Comparison of ENCODE assay signal across 1 cellular context in the genomic region with DNA sequence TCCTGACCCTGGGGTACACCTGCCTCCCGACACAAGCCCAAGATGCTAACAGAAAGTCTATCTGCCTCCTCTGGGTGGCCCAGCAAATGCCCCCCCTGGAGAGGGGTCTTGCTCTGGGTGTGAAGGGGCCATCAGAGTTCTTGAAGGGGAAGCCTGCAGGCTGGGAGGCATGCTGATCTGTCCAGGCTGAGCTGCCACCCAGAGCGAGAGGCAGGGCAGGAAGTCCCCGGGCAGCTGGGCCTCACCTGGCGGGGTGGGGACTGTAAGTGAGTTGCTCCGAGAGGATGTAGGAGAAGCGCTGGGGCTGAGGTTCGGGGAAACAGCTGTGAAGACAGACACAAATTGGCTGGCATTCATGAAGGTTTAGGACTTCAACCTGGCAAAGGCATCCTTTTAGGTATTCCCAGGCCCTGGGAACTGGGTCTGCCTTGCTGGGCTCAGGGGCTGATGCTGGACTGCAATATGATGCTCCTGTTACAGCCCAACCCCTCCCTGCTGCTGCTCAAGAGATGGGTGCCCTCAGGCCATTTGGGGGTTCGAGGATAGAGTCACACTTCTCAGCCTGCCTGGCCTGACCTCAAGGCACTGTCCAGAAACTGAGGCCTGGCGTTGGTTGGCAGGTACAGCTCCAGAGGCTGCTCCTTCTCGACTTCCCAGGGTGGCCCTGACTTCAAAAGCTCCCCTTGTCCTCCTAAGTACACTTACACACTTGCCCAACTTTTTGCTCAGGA.
TF ChIP-seq lines count a peak whose summit lies in the region.

No MANE protein-coding gene starts in this region.

TF ChIP-seq in GM12878, 131 proteins besides CTCF, POLR2A, EP300 and RAD21:
- TF ChIP-seq PML (IDR thresholded peaks at IDR 0.05; ENCODE audit: low read length) (no peak), CBX3 (IDR thresholded peaks at IDR 0.05; ENCODE audit: borderline replicate concordance, low read depth) (no peak), SPI1 (IDR thresholded peaks at IDR 0.05; ENCODE audit: borderline replicate concordance, insufficient read depth, low read depth, low read length) (no peak), FOXK2 (IDR thresholded peaks at IDR 0.05) (no peak), POLR2AphosphoS2 (IDR thresholded peaks at IDR 0.05; ENCODE audit: low read depth, low read length) (no peak), BMI1 (IDR thresholded peaks at IDR 0.05; ENCODE audit: borderline replicate concordance) (no peak), CEBPB (IDR thresholded peaks at IDR 0.05; ENCODE audit: borderline replicate concordance in 1 of 2, low read depth in 2 of 2, low read length in 2 of 2) (no peak), MYB (IDR thresholded peaks at IDR 0.05; ENCODE audit: borderline replicate concordance, low read depth, low read length) (no peak), BACH1 (IDR thresholded peaks at IDR 0.05; ENCODE audit: borderline replicate concordance) (no peak), FOXM1 (IDR thresholded peaks at IDR 0.05; ENCODE audit: low read depth, low read length) (no peak), RAD51 (IDR thresholded peaks at IDR 0.05) (no peak), YY1 (IDR thresholded peaks at IDR 0.05; ENCODE audit: low read depth, low read length) (no peak), SUZ12 (IDR thresholded peaks at IDR 0.05; ENCODE audit: unreplicated experiment) (no peak), NBN (IDR thresholded peaks at IDR 0.05) (no peak), ZNF217 (IDR thresholded peaks at IDR 0.05) (no peak)
- TF ChIP-seq, protein P1, sequence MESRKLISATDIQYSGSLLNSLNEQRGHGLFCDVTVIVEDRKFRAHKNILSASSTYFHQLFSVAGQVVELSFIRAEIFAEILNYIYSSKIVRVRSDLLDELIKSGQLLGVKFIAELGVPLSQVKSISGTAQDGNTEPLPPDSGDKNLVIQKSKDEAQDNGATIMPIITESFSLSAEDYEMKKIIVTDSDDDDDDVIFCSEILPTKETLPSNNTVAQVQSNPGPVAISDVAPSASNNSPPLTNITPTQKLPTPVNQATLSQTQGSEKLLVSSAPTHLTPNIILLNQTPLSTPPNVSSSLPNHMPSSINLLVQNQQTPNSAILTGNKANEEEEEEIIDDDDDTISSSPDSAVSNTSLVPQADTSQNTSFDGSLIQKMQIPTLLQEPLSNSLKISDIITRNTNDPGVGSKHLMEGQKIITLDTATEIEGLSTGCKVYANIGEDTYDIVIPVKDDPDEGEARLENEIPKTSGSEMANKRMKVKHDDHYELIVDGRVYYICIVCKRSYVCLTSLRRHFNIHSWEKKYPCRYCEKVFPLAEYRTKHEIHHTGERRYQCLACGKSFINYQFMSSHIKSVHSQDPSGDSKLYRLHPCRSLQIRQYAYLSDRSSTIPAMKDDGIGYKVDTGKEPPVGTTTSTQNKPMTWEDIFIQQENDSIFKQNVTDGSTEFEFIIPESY (IDR thresholded peaks at IDR 0.05): no peak
- TF ChIP-seq, protein P2, sequence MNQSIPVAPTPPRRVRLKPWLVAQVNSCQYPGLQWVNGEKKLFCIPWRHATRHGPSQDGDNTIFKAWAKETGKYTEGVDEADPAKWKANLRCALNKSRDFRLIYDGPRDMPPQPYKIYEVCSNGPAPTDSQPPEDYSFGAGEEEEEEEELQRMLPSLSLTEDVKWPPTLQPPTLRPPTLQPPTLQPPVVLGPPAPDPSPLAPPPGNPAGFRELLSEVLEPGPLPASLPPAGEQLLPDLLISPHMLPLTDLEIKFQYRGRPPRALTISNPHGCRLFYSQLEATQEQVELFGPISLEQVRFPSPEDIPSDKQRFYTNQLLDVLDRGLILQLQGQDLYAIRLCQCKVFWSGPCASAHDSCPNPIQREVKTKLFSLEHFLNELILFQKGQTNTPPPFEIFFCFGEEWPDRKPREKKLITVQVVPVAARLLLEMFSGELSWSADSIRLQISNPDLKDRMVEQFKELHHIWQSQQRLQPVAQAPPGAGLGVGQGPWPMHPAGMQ (IDR thresholded peaks at IDR 0.05; ENCODE audit: borderline replicate concordance): no peak
- TF ChIP-seq, protein P3, sequence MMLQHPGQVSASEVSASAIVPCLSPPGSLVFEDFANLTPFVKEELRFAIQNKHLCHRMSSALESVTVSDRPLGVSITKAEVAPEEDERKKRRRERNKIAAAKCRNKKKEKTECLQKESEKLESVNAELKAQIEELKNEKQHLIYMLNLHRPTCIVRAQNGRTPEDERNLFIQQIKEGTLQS (IDR thresholded peaks at IDR 0.05; ENCODE audit: borderline replicate concordance, extremely low read depth, low read depth, low read length): no peak
